ENCODE assay signal across 12 cellular contexts in genomic region chr6:116461075-116461474, GRCh38. TPM values are rescaled to one million over a fixed set of nuclear protein-coding genes. Genes with fewer than 3 reads are reported as not detected.
DNase-seq lines count a peak whose midpoint lies in the region; ATAC-seq and TF ChIP-seq lines count a peak whose summit lies in the region.
"Had no signal": no experiment of that assay in that cellular context is flagged by ENCODE, and none has a peak within 500 bp of the region (broad histone marks: within the 10 kb centered on the region; RNA-seq: fewer than 3 reads in every experiment).

Gene CALHM6 (plus strand): TSS chr6:116461375. CDS start chr6:116461930, 555 bp downstream.

- TF ChIP-seq CTCF in chondrocyte (IDR thresholded peaks at IDR 0.05) (no peak), mesothelial cell of epicardium (IDR thresholded peaks at IDR 0.05; ENCODE audit: unreplicated experiment) (no peak), type B pancreatic cell (conservative IDR thresholded peaks at IDR 0.05) (no peak)

- H3K27me3 Mint-ChIP-seq in chondrocyte (ENCODE audit: low read depth) = no peaks in the 10 kb centered on the region
- H3K27me3 Mint-ChIP-seq in mesothelial cell of epicardium (ENCODE audit: low read depth) = peaks cover 41% of the 10 kb centered on the region
- H3K27me3 Mint-ChIP-seq in type B pancreatic cell = peaks cover 54% of the 10 kb centered on the region

- H3K27ac Mint-ChIP-seq in chondrocyte (ENCODE audit: unreplicated experiment) = no peak within 1 kb of the TSS
- peak within 1 kb of the TSS; percentile 23 for H3K27ac Mint-ChIP-seq in mesothelial cell of epicardium
- H3K27ac Mint-ChIP-seq in type B pancreatic cell = no peak within 1 kb of the TSS

- H3K4me3 Mint-ChIP-seq in chondrocyte (ENCODE audit: unreplicated experiment) (peak within 1 kb of the TSS; percentile 61), mesothelial cell of epicardium (peak within 1 kb of the TSS; percentile 54), type B pancreatic cell (peak within 1 kb of the TSS; percentile 72)

- H3K4me1 Mint-ChIP-seq in chondrocyte (ENCODE audit: low read depth) (peaks cover 13% of the 10 kb centered on the region), mesothelial cell of epicardium (peaks cover 11% of the 10 kb centered on the region), type B pancreatic cell (ENCODE audit: unreplicated experiment) (peaks cover 4% of the 10 kb centered on the region)

- H3K9me3 Mint-ChIP-seq in chondrocyte (ENCODE audit: low read depth) (no peaks in the 10 kb centered on the region), mesothelial cell of epicardium (no peaks in the 10 kb centered on the region), type B pancreatic cell (peaks cover 8% of the 10 kb centered on the region)

- intact Hi-C loops in Right ventricle myocardium superior (cut with DNase I) (no loop called here), left ventricle myocardium superior (cut with micrococcal nuclease) (no loop called here)

- ATAC-seq in Right ventricle myocardium superior (ENCODE audit: poor library complexity) (no peak), left ventricle myocardium superior (no peak)

- H3K36me3 Mint-ChIP-seq in chondrocyte (ENCODE audit: low read depth) = no peaks in the 10 kb centered on the region
- no peaks in the 10 kb centered on the region for H3K36me3 Mint-ChIP-seq in mesothelial cell of epicardium
- H3K36me3 Mint-ChIP-seq in type B pancreatic cell = no peaks in the 10 kb centered on the region

- DNase-seq in Right ventricle myocardium superior (peak; percentile 32), left ventricle myocardium superior (no peak), chondrocyte (ENCODE audit: low spot score) (no peak), mesothelial cell of epicardium (ENCODE audit: low spot score in 2 of 2, unreplicated experiment in 2 of 2) (no peak), type B pancreatic cell (ENCODE audit: extremely low spot score, unreplicated experiment) (no peak), DMS 273 treated with DMSO at 0.1 percent for 48 hours (lab: John Stamatoyannopoulos, UW) (no peak), NCI-H82 (lab: John Stamatoyannopoulos, UW) (no peak), amygdala (lab: John Stamatoyannopoulos, UW) (no peak)
- DNase-seq: activated naive CD4-positive, alpha-beta T cell treated with Interleukin-2 at 50 U/mL for 16 hours; HCEC 1CT; NCI-H187; stimulated activated CD4-positive, alpha-beta T cell treated with anti-CD3 and anti-CD28 coated beads, Interleukin-12 subunit alpha, Interleukin-12 subunit beta, amount 100 ng/mL, for 4 hours had no signal

RNA-seq across cellular contexts. Expression of gene CALHM6, which starts in this region (rescaled TPM):
- total RNA-seq in Right ventricle myocardium superior (1.4 TPM), left ventricle myocardium superior (1.2 TPM), chondrocyte (1.9 to 3.6 TPM (median 2.7 TPM) in 3 replicates), mesothelial cell of epicardium (2.2 to 2.4 TPM (median 2.4 TPM) in 3 replicates), type B pancreatic cell (ENCODE audit: low replicate concordance) (0.99 and 1.6 TPM in 2 replicates)
